8 cellular contexts compared by ENCODE assay signal in the genomic region with DNA sequence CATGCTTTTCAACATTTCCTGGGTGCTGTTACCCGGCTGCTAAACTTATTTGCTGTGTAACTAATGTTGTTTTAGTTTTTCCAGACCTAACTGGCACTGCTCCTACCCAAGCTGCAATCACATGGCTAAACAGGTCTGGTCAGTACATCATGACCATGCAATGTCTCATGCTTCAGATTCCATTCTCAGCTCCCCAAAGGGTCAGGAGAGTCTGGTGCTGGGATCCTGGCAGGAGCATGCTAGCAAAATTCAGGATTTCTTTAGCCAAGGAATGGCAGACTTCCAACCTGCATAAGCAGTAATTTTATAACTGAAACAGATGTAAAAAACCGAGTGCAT. TPM values are rescaled to one million over a fixed set of nuclear protein-coding genes. Genes with fewer than 3 reads are reported as not detected.
DNase-seq lines count a peak whose midpoint lies in the region; ATAC-seq and TF ChIP-seq lines count a peak whose summit lies in the region.

No MANE protein-coding gene starts in this region.

- H3K4me1 ChIP-seq in right atrium auricular region (peaks cover 0 to 54% of the 10 kb centered on the region in 2 donors), sigmoid colon (peaks cover 0 to 22% (median 19%) of the 10 kb centered on the region in 4 donors)

- no peak for TF ChIP-seq POLR2A in sigmoid colon (IDR thresholded peaks at IDR 0.05)

- no peak for ATAC-seq in HG02852 (IDR thresholded peaks at IDR 0.05; ENCODE audit: unreplicated experiment)

- no peak overlapping the region for H3K4me3 ChIP-seq in right atrium auricular region
- H3K4me3 ChIP-seq in sigmoid colon, result peak overlapping the region in 3 of 4 donors; percentile 11 to 31 (median 14)

- TF ChIP-seq EP300 in sigmoid colon (IDR thresholded peaks at IDR 0.05), result peak in 1 of 4 donors; percentile 41

- H3K36me3 ChIP-seq in right atrium auricular region (no peaks in the 10 kb centered on the region), sigmoid colon (no peaks in the 10 kb centered on the region)

- no peaks in the 10 kb centered on the region for H3K27me3 ChIP-seq in right atrium auricular region
- no peaks in the 10 kb centered on the region for H3K27me3 ChIP-seq in sigmoid colon

- peak; percentile 17 for DNase-seq in DMS53 treated with DMSO at 0.1 percent for 48 hours (lab: John Stamatoyannopoulos, UW; ENCODE audit: unreplicated experiment)
- peak; percentile 97 for DNase-seq in amniotic epithelial cell (ENCODE audit: low read depth)
- DNase-seq in right atrium auricular region (ENCODE audit: low spot score), result peak; percentile 78
- DNase-seq in sigmoid colon, result peak; percentile 88
- no peak for DNase-seq in NCI-H146 (lab: John Stamatoyannopoulos, UW)
- DNase-seq in SK-N-DZ (ENCODE audit: low spot score), result no peak
- no peak for DNase-seq in activated CD8-positive, alpha-beta memory T cell treated with anti-CD3 and anti-CD28 coated beads, Interleukin-2, amount 50 U/mL, for 4 hours

- H3K27ac ChIP-seq in right atrium auricular region (peak overlapping the region; percentile 76 to 87), sigmoid colon (peak overlapping the region; percentile 76 to 85 (median 80))

- 13 to 25% methylated on average over 2 of the region's 2 CpGs for WGBS in sigmoid colon, 2 donors

- intact Hi-C loops in sigmoid colon (cut with DNase I), result loop anchor here (5.0 to 10.0 kb wide), 5 partner anchors 81 to 388 kb away; a partner anchor contains a TSS

- TF ChIP-seq CTCF in right atrium auricular region (IDR thresholded peaks at IDR 0.05), result no peak
- no peak for TF ChIP-seq CTCF in sigmoid colon (IDR thresholded peaks at IDR 0.05)

- H3K9me3 ChIP-seq in right atrium auricular region, result no peaks in the 10 kb centered on the region
- no peaks in the 10 kb centered on the region for H3K9me3 ChIP-seq in sigmoid colon

RNA-seq across cellular contexts. Expression of a gene that starts 12.6 kb away (rescaled TPM):
- total RNA-seq in right atrium auricular region (1 to 10 TPM in 1 of 2 donors, under 1 TPM in 1; 0.85 to 1.1 TPM), sigmoid colon (1 to 10 TPM in 2 of 4 donors, under 1 TPM in 1, not detected in 1; 0.95 to 1.4 (median 1.3) TPM)
- polyA plus RNA-seq in sigmoid colon, result 10 to 100 TPM in 1 of 3 donors, 1 to 10 TPM in 2; 4.2 to 14.4 (median 5.1) TPM
- polyA plus RNA-seq in SK-N-DZ (2014; cell fraction: cytosol; rRNA removed), result 114 and 125 TPM in 2 replicates
- polyA plus RNA-seq in SK-N-DZ (2014; cell fraction: nucleus; rRNA removed), result 149 and 172 TPM in 2 replicates

Comparison
In these comparisons a context has a peak if more than half of its experiments do, and no peak if none do; other contexts are left out.
1. DNase-seq: peak in DMS53 treated with DMSO at 0.1 percent for 48 hours (single experiment), amniotic epithelial cell (single experiment), right atrium auricular region (single experiment) and sigmoid colon (single experiment); none in NCI-H146 (single experiment), SK-N-DZ (single experiment) and activated CD8-positive, alpha-beta memory T cell treated with anti-CD3 and anti-CD28 coated beads, Interleukin-2, amount 50 U/mL, for 4 hours (single experiment).
2. H3K4me3 ChIP-seq: peak in sigmoid colon (3 of 4); none in right atrium auricular region (0 of 2).